In the genomic region with DNA sequence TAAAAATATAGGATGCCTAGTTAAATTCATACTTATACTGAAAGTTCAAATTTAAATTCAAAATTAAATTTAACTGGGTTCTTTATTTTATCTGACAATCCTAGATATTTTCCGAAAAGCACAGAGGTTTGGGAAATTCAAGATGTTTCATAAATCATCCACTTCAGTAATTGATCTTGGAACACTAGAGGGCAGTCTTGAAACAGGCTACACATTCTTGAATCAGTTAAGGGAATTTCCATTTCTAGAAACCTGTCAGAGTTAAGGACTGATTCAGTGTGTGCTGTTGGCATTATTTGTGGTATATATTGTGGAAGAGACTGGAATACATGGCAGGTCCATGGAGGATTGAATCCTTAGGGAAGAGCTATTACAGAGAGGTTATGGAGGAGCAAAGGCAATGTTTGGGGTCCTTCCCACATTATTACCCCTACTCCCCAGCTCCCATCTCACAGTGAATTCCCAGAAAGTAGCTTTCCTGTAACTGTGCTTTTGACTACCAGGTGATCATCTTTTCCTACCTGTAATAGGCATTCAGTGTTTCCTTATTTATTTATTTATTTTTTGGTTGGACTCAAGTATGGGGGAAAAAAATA, we compare ENCODE assay signal across 8 cellular contexts.
DNase-seq lines count a peak whose midpoint lies in the region; ATAC-seq and TF ChIP-seq lines count a peak whose summit lies in the region.

No MANE protein-coding gene starts in this region.

- H3K4me1 ChIP-seq in testis: no peaks in the 10 kb centered on the region

- H3K4me3 ChIP-seq in astrocyte of the cerebellum (ENCODE audit: low read depth, low read length) (no peak overlapping the region), testis (no peak overlapping the region)

- in situ Hi-C loops in astrocyte of the cerebellum (cut with HindIII; ENCODE audit: low sequenced_read_pairs): no loop called here

- TF ChIP-seq CTCF in C4-2B (conservative IDR thresholded peaks at IDR 0.05): peak; percentile 83
- TF ChIP-seq CTCF in astrocyte of the cerebellum (IDR thresholded peaks at IDR 0.05; ENCODE audit: low read depth, low read length, missing control alignments): peak; percentile 57
- peak; percentile 48 to 63 (median 57) for TF ChIP-seq CTCF in testis (IDR thresholded peaks at IDR 0.05)

- H3K27ac Mint-ChIP-seq in immature natural killer cell: no peak overlapping the region

- DNase-seq in NCI-H2196 (lab: John Stamatoyannopoulos, UW; ENCODE audit: unreplicated experiment): peak; percentile 74
- peak; percentile 63 for DNase-seq in astrocyte of the cerebellum (ENCODE audit: low read depth)
- DNase-seq in immature natural killer cell: peak; percentile 39 to 58 (median 51)
- DNase-seq in testis: no peak
- no peak for DNase-seq in activated CD8-positive, alpha-beta memory T cell treated with anti-CD3 and anti-CD28 coated beads for 24 hours

- intact Hi-C loops in testis (cut with DNase I; ENCODE audit: low total_unique reads): no loop called here

- H3K4me3 Mint-ChIP-seq in immature natural killer cell: no peak overlapping the region

- H3K4me1 Mint-ChIP-seq in immature natural killer cell: peaks cover 0 to 6% of the 10 kb centered on the region in 2 donors

- H3K9me3 ChIP-seq in testis: no peaks in the 10 kb centered on the region

- WGBS in testis, 2 donors: 6 to 14% methylated on average over 1 of the region's 1 CpG

- peaks cover 0 to 2% (median 2%) of the 10 kb centered on the region in 3 donors for H3K27me3 Mint-ChIP-seq in immature natural killer cell (ENCODE audit: low read depth in 3 of 3)

- no peaks in the 10 kb centered on the region for H3K36me3 Mint-ChIP-seq in immature natural killer cell

- H3K27ac ChIP-seq in C4-2B (no peak overlapping the region), testis (no peak overlapping the region)

- no peaks in the 10 kb centered on the region for H3K36me3 ChIP-seq in testis (ENCODE audit: low read depth, missing control alignments)

- TF ChIP-seq POLR2A in testis (IDR thresholded peaks at IDR 0.05): no peak

- H3K9me3 Mint-ChIP-seq in immature natural killer cell: no peaks in the 10 kb centered on the region

- H3K27me3 ChIP-seq in testis: no peaks in the 10 kb centered on the region

- ATAC-seq in GM18499 (IDR thresholded peaks at IDR 0.05; ENCODE audit: insufficient read depth, unreplicated experiment): peak; percentile 72
- ATAC-seq in HG02981 (IDR thresholded peaks at IDR 0.05; ENCODE audit: unreplicated experiment): peak; percentile 70

Comparison
In these comparisons a context has a peak if more than half of its experiments do, and no peak if none do; other contexts are left out.
1. DNase-seq: peak in NCI-H2196 (single experiment), astrocyte of the cerebellum (single experiment) and immature natural killer cell (3 of 3); none in testis (single experiment) and activated CD8-positive, alpha-beta memory T cell treated with anti-CD3 and anti-CD28 coated beads for 24 hours (single experiment).
2. Peak in every context shown above with its lines, with median percentiles within 50 percentile points of each other: CTCF ChIP-seq.